Comparison of ENCODE assay signal across 9 cellular contexts in the genomic region with DNA sequence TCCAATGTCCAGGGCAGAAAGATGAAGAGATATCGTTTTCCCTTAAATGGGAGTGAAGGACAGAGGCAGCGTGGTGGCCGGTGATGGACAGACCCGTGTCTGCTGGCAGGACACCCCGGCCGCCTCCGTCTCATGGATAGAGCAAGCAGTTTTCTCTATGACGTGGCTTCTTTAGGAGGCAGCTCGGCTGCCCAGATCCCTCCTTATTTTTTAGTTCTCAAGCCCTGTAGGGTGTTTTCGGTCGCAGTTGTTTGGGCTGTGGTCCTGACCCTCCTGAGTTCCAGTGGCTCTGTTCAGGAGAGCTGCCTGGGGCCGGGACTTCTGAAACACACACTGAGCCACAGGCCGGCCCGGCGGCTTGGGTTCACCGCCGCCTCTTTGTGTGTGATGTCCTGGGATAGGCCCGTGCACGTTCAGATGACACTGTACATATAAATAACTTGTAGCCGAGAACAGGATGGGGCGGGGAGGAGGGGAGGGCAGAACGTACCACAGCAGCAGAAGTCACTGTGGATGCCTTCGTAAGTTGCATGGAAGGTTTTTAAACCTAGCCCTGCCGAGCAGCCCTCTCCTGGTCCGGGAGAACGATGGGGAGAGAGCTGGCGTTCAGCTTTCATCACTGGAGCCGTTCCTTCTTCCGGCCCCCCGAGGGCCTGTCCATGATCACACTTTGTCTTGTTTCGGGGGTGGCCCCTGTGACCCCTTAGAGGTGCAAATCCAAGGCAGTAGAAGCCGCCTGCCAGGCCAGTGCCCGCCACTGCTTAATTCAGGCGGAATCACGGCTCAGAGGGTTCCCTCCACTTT.
DNase-seq lines count a peak whose midpoint lies in the region; TF ChIP-seq lines count a peak whose summit lies in the region.
"Had no signal": no experiment of that assay in that cellular context is flagged by ENCODE, and none has a peak within 500 bp of the region (broad histone marks: within the 10 kb centered on the region; RNA-seq: fewer than 3 reads in every experiment).

No MANE protein-coding gene starts in this region.

- no peaks in the 10 kb centered on the region for H3K27me3 ChIP-seq in right atrium auricular region

- peak overlapping the region; percentile 8 to 39 for H3K4me3 ChIP-seq in right atrium auricular region
- H3K4me3 ChIP-seq: A549 had no signal

- no peak for TF ChIP-seq CTCF in right atrium auricular region (IDR thresholded peaks at IDR 0.05)

- no peaks in the 10 kb centered on the region for H3K9me3 ChIP-seq in right atrium auricular region
- H3K9me3 ChIP-seq: A549 had no signal

- H3K36me3 ChIP-seq in right atrium auricular region = no peaks in the 10 kb centered on the region

- DNase-seq in NCI-H2196 (lab: John Stamatoyannopoulos, UW; ENCODE audit: unreplicated experiment) = peak; percentile 27
- DNase-seq in NCI-H2196 treated with DMSO at 0.1 percent for 48 hours (lab: John Stamatoyannopoulos, UW; ENCODE audit: unreplicated experiment) = no peak
- peak; percentile 61 for DNase-seq in NCI-H1694 (lab: John Stamatoyannopoulos, UW)
- DNase-seq in activated gamma-delta T cell treated with anti-CD3 and anti-CD28 coated beads, Interleukin-2, amount 50 U/mL, for 16 hours (ENCODE audit: low read depth) = peak; percentile 16
- peak; percentile 85 for DNase-seq in right atrium auricular region (ENCODE audit: low spot score)
- peak; percentile 22 for DNase-seq in stimulated activated CD4-positive, alpha-beta T cell treated with anti-CD3 and anti-CD28 coated beads, Interleukin-4, amount 100 ng/mL, for 24 hours
- DNase-seq in NCI-H146 (lab: John Stamatoyannopoulos, UW) = no peak
- no peak for DNase-seq in NCI-H187 treated with DMSO at 0.1 percent for 48 hours (lab: John Stamatoyannopoulos, UW)

- peaks cover 0 to 28% of the 10 kb centered on the region in 2 donors for H3K4me1 ChIP-seq in right atrium auricular region
- H3K4me1 ChIP-seq: A549 had no signal

- peak overlapping the region; percentile 84 to 86 for H3K27ac ChIP-seq in right atrium auricular region
- H3K27ac ChIP-seq: A549 had no signal

Comparison
In these comparisons a context has a peak if more than half of its experiments do, and no peak if none do; other contexts are left out.
1. DNase-seq: peak in NCI-H2196 (single experiment), NCI-H1694 (single experiment), activated gamma-delta T cell treated with anti-CD3 and anti-CD28 coated beads, Interleukin-2, amount 50 U/mL, for 16 hours (single experiment), right atrium auricular region (single experiment) and stimulated activated CD4-positive, alpha-beta T cell treated with anti-CD3 and anti-CD28 coated beads, Interleukin-4, amount 100 ng/mL, for 24 hours (single experiment); none in NCI-H2196 treated with DMSO at 0.1 percent for 48 hours (single experiment), NCI-H146 (single experiment) and NCI-H187 treated with DMSO at 0.1 percent for 48 hours (single experiment).